In the genomic region with DNA sequence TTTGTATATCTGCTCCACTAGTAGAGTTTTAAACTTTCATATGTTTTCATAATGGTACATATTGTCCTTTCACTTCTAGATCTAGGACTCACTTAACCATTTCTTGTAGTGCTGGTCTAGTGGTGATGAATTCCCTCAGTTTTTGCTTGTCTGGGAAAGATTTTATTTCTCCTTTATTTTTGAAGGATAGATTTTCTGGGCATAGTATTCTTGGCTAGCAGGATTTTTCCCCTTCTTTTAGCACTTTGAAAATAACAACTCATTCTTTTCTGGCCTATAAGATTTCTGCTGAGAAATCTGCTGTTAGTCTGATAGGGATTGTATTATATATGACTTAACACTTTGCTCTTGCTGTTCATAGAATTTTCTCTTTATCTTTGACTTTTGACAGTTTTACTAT, we compare ENCODE assay signal across 36 cellular contexts.
DNase-seq lines count a peak whose midpoint lies in the region; FAIRE-seq and TF ChIP-seq lines count a peak whose summit lies in the region.
"Had no signal": no experiment of that assay in that cellular context is flagged by ENCODE, and none has a peak within 500 bp of the region (broad histone marks: within the 10 kb centered on the region; RNA-seq: fewer than 3 reads in every experiment).

No MANE protein-coding gene starts in this region.

- DNase-seq in H54 (ENCODE audit: insufficient read length, low spot score), result no peak
- no peak for DNase-seq in adipocyte (ENCODE audit: low read depth)
- DNase-seq in endodermal cell, result no peak
- DNase-seq in stimulated activated CD4-positive, alpha-beta T cell treated with anti-CD3 and anti-CD28 coated beads, Interleukin-15, amount 100 ng/mL, for 24 hours, result no peak
- DNase-seq in posterior cingulate gyrus, result no peak
- DNase-seq in HuH-7 (ENCODE audit: low spot score), result no peak
- no peak for DNase-seq in PC-9
- DNase-seq: 8988T; ACHN; AML-193; BE2C; C1 segment of cervical spinal cord; Caco-2; Calu3; CD4-positive, alpha-beta memory T cell; CD4-positive, alpha-beta T cell; CD4-positive, CD25-positive, alpha-beta regulatory T cell; CD8-positive, alpha-beta memory T cell; CD8-positive, alpha-beta T cell; COR-L47; DMS 273 treated with DMSO at 0.1 percent for 48 hours; DMS153; DMS53; DMS79; DMS79 treated with DMSO at 0.1 percent for 48 hours; DND-41; EL had no signal

- H3K79me2 ChIP-seq in PC-9 (ENCODE audit: low read depth), result no peaks in the 10 kb centered on the region

- H3K27me3 Mint-ChIP-seq in endodermal cell (ENCODE audit: insufficient read depth), result no peaks in the 10 kb centered on the region
- H3K27me3 Mint-ChIP-seq: B cell; CD4-positive, alpha-beta T cell; CD8-positive, alpha-beta memory T cell had no signal

- no peak overlapping the region for H3K4me3 ChIP-seq in HEK293 (ENCODE audit: low read depth, low read length)
- H3K4me3 ChIP-seq in adipocyte (ENCODE audit: low read length), result peak overlapping the region; percentile 33
- H3K4me3 ChIP-seq in endodermal cell (ENCODE audit: low read length), result peak overlapping the region; percentile 2
- H3K4me3 ChIP-seq in PC-9, result no peak overlapping the region
- H3K4me3 ChIP-seq: A549; BLaER1; BLaER1 treated with 17β-estradiol and CSF1 and Interleukin-3, amounts not matched to agents 10 nM and 100 nM had no signal

- no peak overlapping the region for H3K4me2 ChIP-seq in PC-9
- H3K4me2 ChIP-seq: A549; BLaER1; BLaER1 treated with 17β-estradiol and CSF1 and Interleukin-3, amounts not matched to agents 10 nM and 100 nM had no signal

- BruUV-seq in PC-9 (replicated peaks; lab: Mats Ljungman, UMichigan), result no TSS peak

- CTCF ChIA-PET in HEK293 (lab: Yijun Ruan, JAX), result no interaction called here
- CTCF ChIA-PET in PC-9 (lab: Charles Lee), result no interaction called here

- H3K9ac ChIP-seq in adipocyte (ENCODE audit: low read length), result no peak overlapping the region
- H3K9ac ChIP-seq in endodermal cell (ENCODE audit: extremely low read depth, low read length, poor library complexity, severe bottlenecking), result no peak overlapping the region
- H3K9ac ChIP-seq: BLaER1; BLaER1 treated with 17β-estradiol and CSF1 and Interleukin-3, amounts not matched to agents 10 nM and 100 nM had no signal

- H3K4me1 ChIP-seq in HEK293 (ENCODE audit: control insufficient read depth, insufficient read depth, low read length) (no peaks in the 10 kb centered on the region), adipocyte (ENCODE audit: control insufficient read depth, insufficient read depth, low read length) (no peaks in the 10 kb centered on the region), endodermal cell (ENCODE audit: control insufficient read depth, insufficient read depth, low read length) (no peaks in the 10 kb centered on the region), PC-9 (replicated peaks; ENCODE audit: insufficient read depth) (no peaks in the 10 kb centered on the region)
- H3K4me1 ChIP-seq: A549; BE2C; BLaER1; BLaER1 treated with 17β-estradiol and CSF1 and Interleukin-3, amounts not matched to agents 10 nM and 100 nM; Caco-2 had no signal

- no peaks in the 10 kb centered on the region for H3K4me1 Mint-ChIP-seq in endodermal cell
- H3K4me1 Mint-ChIP-seq: B cell; CD14-positive monocyte; CD4-positive, alpha-beta memory T cell; CD4-positive, CD25-positive, alpha-beta regulatory T cell; CD8-positive, alpha-beta memory T cell had no signal

- H3K27ac ChIP-seq in HEK293 (ENCODE audit: extremely low read depth, low read depth, low read length) (no peak overlapping the region), endodermal cell (ENCODE audit: low read depth, low read length) (no peak overlapping the region), PC-9 (no peak overlapping the region)
- H3K27ac ChIP-seq: 22Rv1; A549; BLaER1; BLaER1 treated with 17β-estradiol and CSF1 and Interleukin-3, amounts not matched to agents 10 nM and 100 nM; C4-2B had no signal

- no peaks in the 10 kb centered on the region for H3K27me3 ChIP-seq in adipocyte (replicated peaks; ENCODE audit: control insufficient read depth, insufficient read depth, low read length)
- H3K27me3 ChIP-seq in endodermal cell (ENCODE audit: control insufficient read depth, insufficient read depth, low read length, poor library complexity, severe bottlenecking), result no peaks in the 10 kb centered on the region
- no peaks in the 10 kb centered on the region for H3K27me3 ChIP-seq in PC-9 (ENCODE audit: insufficient read depth, low read depth)
- H3K27me3 ChIP-seq: BE2C; BLaER1; BLaER1 treated with 17β-estradiol and CSF1 and Interleukin-3, amounts not matched to agents 10 nM and 100 nM had no signal

- no peak overlapping the region for H2AFZ ChIP-seq in PC-9

- no peak overlapping the region for H3K27ac Mint-ChIP-seq in endodermal cell
- H3K27ac Mint-ChIP-seq: B cell; CD14-positive monocyte; CD4-positive, alpha-beta memory T cell; CD4-positive, alpha-beta T cell; CD4-positive, CD25-positive, alpha-beta regulatory T cell; CD8-positive, alpha-beta memory T cell; CD8-positive, alpha-beta T cell had no signal

- TF ChIP-seq POLR2A in H54 (IDR thresholded peaks at IDR 0.05; ENCODE audit: low read depth, low read length), result no peak

- peaks cover 38% of the 10 kb centered on the region for H3K9me3 Mint-ChIP-seq in endodermal cell

- no peaks in the 10 kb centered on the region for H4K20me1 ChIP-seq in PC-9 (ENCODE audit: insufficient read depth)
- H4K20me1 ChIP-seq: BLaER1; BLaER1 treated with 17β-estradiol and CSF1 and Interleukin-3, amounts not matched to agents 10 nM and 100 nM had no signal

- H3K9me2 ChIP-seq in PC-9 (ENCODE audit: insufficient read depth), result no peaks in the 10 kb centered on the region

- intact Hi-C loops in posterior cingulate gyrus (cut with DNase I) (no loop called here), PC-9 (cut with micrococcal nuclease; ENCODE audit: unreplicated experiment) (no loop called here)

- H3K9me3 ChIP-seq in HEK293 (ENCODE audit: control insufficient read depth, insufficient read depth, low read depth, low read length), result no peaks in the 10 kb centered on the region; the same call in 1 of the 2 replicates
- peaks cover 12% of the 10 kb centered on the region for H3K9me3 ChIP-seq in adipocyte (ENCODE audit: control insufficient read depth, low read length)
- peaks cover 41% of the 10 kb centered on the region for H3K9me3 ChIP-seq in endodermal cell (ENCODE audit: control insufficient read depth, low read length)
- peaks cover 9% of the 10 kb centered on the region; the same call in 1 of the 2 replicates for H3K9me3 ChIP-seq in PC-9 (ENCODE audit: insufficient read depth, low read depth)
- H3K9me3 ChIP-seq: BE2C had no signal

- H3K36me3 Mint-ChIP-seq in endodermal cell (ENCODE audit: low read depth), result peaks cover 33% of the 10 kb centered on the region
- H3K36me3 Mint-ChIP-seq: CD14-positive monocyte had no signal

- H3K36me3 ChIP-seq in HEK293 (ENCODE audit: control insufficient read depth in 2 of 2, insufficient read depth in 1 of 2, low read length in 2 of 2) (no peaks in the 10 kb centered on the region), adipocyte (ENCODE audit: control insufficient read depth, insufficient read depth, low read length, severe bottlenecking) (no peaks in the 10 kb centered on the region), endodermal cell (ENCODE audit: control insufficient read depth, insufficient read depth, low read length) (no peaks in the 10 kb centered on the region), PC-9 (ENCODE audit: low read depth) (no peaks in the 10 kb centered on the region)
- H3K36me3 ChIP-seq: BE2C, BLaER1 had no signal

- peak; percentile 23 for FAIRE-seq in H54 (lab: Jason Lieb, UNC)
- FAIRE-seq: A204.1, A549 had no signal

- no peaks in the 10 kb centered on the region for H3F3A ChIP-seq in PC-9 (ENCODE audit: insufficient read depth, low read depth)

- POLR2A ChIA-PET in HEK293 (lab: Yijun Ruan, JAX), result no interaction called here
- POLR2A ChIA-PET in PC-9 (lab: Charles Lee; ENCODE audit: unreplicated experiment), result interaction anchor here (0.7 kb wide), 1 partner anchor 19 kb away, joined by 3 read pairs; no protein-coding TSS in a partner anchor

- no peak overlapping the region for H3K4me3 Mint-ChIP-seq in endodermal cell
- H3K4me3 Mint-ChIP-seq: B cell; CD14-positive monocyte; CD4-positive, alpha-beta memory T cell; CD4-positive, alpha-beta T cell; CD4-positive, CD25-positive, alpha-beta regulatory T cell; CD8-positive, alpha-beta memory T cell; CD8-positive, alpha-beta T cell had no signal

- TF ChIP-seq CTCF in HEK293 (tag by site-specific recombination; IDR thresholded peaks at IDR 0.05) (no peak), endodermal cell (conservative IDR thresholded peaks at IDR 0.05) (no peak), PC-9 (conservative IDR thresholded peaks at IDR 0.05) (no peak)

TF ChIP-seq in HEK293, 187 proteins besides CTCF, POLR2A, EP300 and RAD21:
- TF ChIP-seq, protein P1, sequence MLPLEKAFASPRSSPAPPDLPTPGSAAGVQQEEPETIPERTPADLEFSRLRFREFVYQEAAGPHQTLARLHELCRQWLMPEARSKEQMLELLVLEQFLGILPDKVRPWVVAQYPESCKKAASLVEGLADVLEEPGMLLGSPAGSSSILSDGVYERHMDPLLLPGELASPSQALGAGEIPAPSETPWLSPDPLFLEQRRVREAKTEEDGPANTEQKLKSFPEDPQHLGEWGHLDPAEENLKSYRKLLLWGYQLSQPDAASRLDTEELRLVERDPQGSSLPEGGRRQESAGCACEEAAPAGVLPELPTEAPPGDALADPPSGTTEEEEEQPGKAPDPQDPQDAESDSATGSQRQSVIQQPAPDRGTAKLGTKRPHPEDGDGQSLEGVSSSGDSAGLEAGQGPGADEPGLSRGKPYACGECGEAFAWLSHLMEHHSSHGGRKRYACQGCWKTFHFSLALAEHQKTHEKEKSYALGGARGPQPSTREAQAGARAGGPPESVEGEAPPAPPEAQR (tag by site-specific recombination; IDR thresholded peaks at IDR 0.05), result no peak
- no peak for TF ChIP-seq ZNF112 (tag by site-specific recombination; IDR thresholded peaks at IDR 0.05)
- peak; percentile 97 for TF ChIP-seq SETDB1 (IDR thresholded peaks at IDR 0.05; ENCODE audit: insufficient read length, low read length)
- peak; percentile 45; the same call in 1 of the 2 replicates for TF ChIP-seq TRIM28 (IDR thresholded peaks at IDR 0.05; ENCODE audit: borderline replicate concordance, low read length)
- no peak for TF ChIP-seq ZNF76 (tag by site-specific recombination; IDR thresholded peaks at IDR 0.05; ENCODE audit: borderline replicate concordance, low read depth)

Comparison
In these comparisons a context has a peak if more than half of its experiments do, and no peak if none do; other contexts are left out.
1. H3K4me3 ChIP-seq: peak in adipocyte (single experiment) and endodermal cell (single experiment); none in HEK293 (single experiment) and PC-9 (single experiment).